Comparison of ENCODE assay signal across 20 cellular contexts in genomic region chr7:4820405-4820967, GRCh38. TPM values are rescaled to one million over a fixed set of nuclear protein-coding genes. Genes with fewer than 3 reads are reported as not detected.
A peak's percentile ranks its signal among the peaks of the same experiment; 100 is the strongest.
DNase-seq lines count a peak whose midpoint lies in the region; TF ChIP-seq lines count a peak whose summit lies in the region.
"Had no signal": no experiment of that assay in that cellular context is flagged by ENCODE, and none has a peak within 500 bp of the region (broad histone marks: within the 10 kb centered on the region; RNA-seq: fewer than 3 reads in every experiment).

No MANE protein-coding gene starts in this region.

- peak overlapping the region in 1 of 10 experiments; percentile 20; a peak in 2 of 20 replicates for H3K4me3 ChIP-seq in BLaER1 treated with 17β-estradiol and CSF1 and Interleukin-3, amounts not matched to agents 10 nM and 100 nM
- H3K4me3 ChIP-seq in coronary artery (peak overlapping the region; percentile 48), right atrium auricular region (no peak overlapping the region), skeletal muscle tissue (ENCODE audit: low read length in 3 of 3) (no peak overlapping the region), breast epithelium (no peak overlapping the region)
- H3K4me3 ChIP-seq: A549 had no signal

- TF ChIP-seq CTCF in coronary artery (IDR thresholded peaks at IDR 0.05): no peak
- no peak for TF ChIP-seq CTCF in right atrium auricular region (IDR thresholded peaks at IDR 0.05)
- no peak for TF ChIP-seq CTCF in breast epithelium (IDR thresholded peaks at IDR 0.05)

- H3K27ac ChIP-seq in BLaER1 treated with 17β-estradiol and CSF1 and Interleukin-3, amounts not matched to agents 10 nM and 100 nM: peak overlapping the region in 3 of 11 experiments; percentile 17 to 53 (median 48); a peak in 6 of 22 replicates
- H3K27ac ChIP-seq in coronary artery (peak overlapping the region in 1 of 2 donors; percentile 49), right atrium auricular region (peak overlapping the region; percentile 29 to 56), skeletal muscle tissue (ENCODE audit: low read depth, low read length) (peak overlapping the region; percentile 40), breast epithelium (peak overlapping the region in 1 of 2 donors; percentile 66)
- H3K27ac ChIP-seq: A549 had no signal

- H3K36me3 ChIP-seq in BLaER1 treated with 17β-estradiol and CSF1 and Interleukin-3, amounts not matched to agents 10 nM and 100 nM: no peaks in the 10 kb centered on the region
- H3K36me3 ChIP-seq in right atrium auricular region (no peaks in the 10 kb centered on the region), skeletal muscle tissue (ENCODE audit: control insufficient read depth in 3 of 3, insufficient read depth in 3 of 3, low read length in 3 of 3) (no peaks in the 10 kb centered on the region), breast epithelium (no peaks in the 10 kb centered on the region)

- DNase-seq in coronary artery (ENCODE audit: low spot score) (no peak), right atrium auricular region (ENCODE audit: low spot score) (no peak), breast epithelium (ENCODE audit: low spot score in 2 of 2) (no peak), NK-92 (lab: John Stamatoyannopoulos, UW; ENCODE audit: unreplicated experiment) (no peak), GM19240 (ENCODE audit: insufficient read length, low spot score) (no peak)
- DNase-seq: Calu3; CD4-positive, CD25-positive, alpha-beta regulatory T cell; DMS79; GDM1; GOT3; HFFc6; KBM-7; NCI-H1048; NCI-H1694; NCI-H345; PC-3 had no signal

- peak overlapping the region; percentile 70 to 98 (median 92) for H3K4me2 ChIP-seq in BLaER1 treated with 17β-estradiol and CSF1 and Interleukin-3, amounts not matched to agents 10 nM and 100 nM
- H3K4me2 ChIP-seq: A549 had no signal

- no peaks in the 10 kb centered on the region for H3K9me3 ChIP-seq in BLaER1 treated with 17β-estradiol and CSF1 and Interleukin-3, amounts not matched to agents 10 nM and 100 nM (replicated peaks in 1 of 11)
- H3K9me3 ChIP-seq in right atrium auricular region: no peaks in the 10 kb centered on the region
- H3K9me3 ChIP-seq in skeletal muscle tissue (ENCODE audit: control insufficient read depth in 3 of 3, low read length in 3 of 3): no peaks in the 10 kb centered on the region
- H3K9me3 ChIP-seq in breast epithelium: no peaks in the 10 kb centered on the region
- H3K9me3 ChIP-seq: A549 had no signal

- H3K9ac ChIP-seq in BLaER1 treated with 17β-estradiol and CSF1 and Interleukin-3, amounts not matched to agents 10 nM and 100 nM: peak overlapping the region in 5 of 11 experiments; percentile 40 to 68 (median 43); a peak in 7 of 22 replicates
- H3K9ac ChIP-seq in skeletal muscle tissue (ENCODE audit: low read depth in 1 of 3, low read length in 3 of 3): no peak overlapping the region

- intact Hi-C loops in breast epithelium (cut with DNase I; ENCODE audit: low total_unique reads): no loop called here

- H3K4me1 ChIP-seq in BLaER1 treated with 17β-estradiol and CSF1 and Interleukin-3, amounts not matched to agents 10 nM and 100 nM: peaks cover 36 to 94% (median 85%) of the 10 kb centered on the region in 10 experiments
- H3K4me1 ChIP-seq in right atrium auricular region (peaks cover 0 to 22% of the 10 kb centered on the region in 2 donors), skeletal muscle tissue (ENCODE audit: control insufficient read depth in 3 of 3, insufficient read depth in 3 of 3, low read length in 3 of 3) (peaks cover 9 to 10% (median 10%) of the 10 kb centered on the region in 3 donors), breast epithelium (no peaks in the 10 kb centered on the region)
- H3K4me1 ChIP-seq: A549 had no signal

- peaks cover 0 to 35% (median 0%) of the 10 kb centered on the region in 11 experiments; a peak in 6 of 22 replicates for H3K27me3 ChIP-seq in BLaER1 treated with 17β-estradiol and CSF1 and Interleukin-3, amounts not matched to agents 10 nM and 100 nM
- H3K27me3 ChIP-seq in right atrium auricular region (no peaks in the 10 kb centered on the region), skeletal muscle tissue (ENCODE audit: control insufficient read depth in 3 of 3, insufficient read depth in 3 of 3, low read length in 3 of 3) (no peaks in the 10 kb centered on the region), breast epithelium (no peaks in the 10 kb centered on the region)

- TF ChIP-seq POLR2A in breast epithelium (IDR thresholded peaks at IDR 0.05): no peak

- H4K20me1 ChIP-seq in BLaER1 treated with 17β-estradiol and CSF1 and Interleukin-3, amounts not matched to agents 10 nM and 100 nM: peaks cover 0 to 7% (median 0%) of the 10 kb centered on the region in 11 experiments; a peak in 2 of 22 replicates

RNA-seq across cellular contexts. Expression of gene PAPOLB, which starts 41.3 kb away (rescaled TPM):
- total RNA-seq in right atrium auricular region (under 1 TPM; 0.11 to 0.28 TPM), skeletal muscle tissue (under 0.01 TPM), breast epithelium (under 1 TPM; 0.15 to 0.48 (median 0.33) TPM)
- total RNA-seq: CD4-positive, CD25-positive, alpha-beta regulatory T cell; HFFc6; M059J had no signal

RNA-seq across cellular contexts. Expression of gene AP5Z1, which starts 45.1 kb away (rescaled TPM):
- total RNA-seq in right atrium auricular region (1 to 10 TPM; 7.5 to 9.2 TPM), skeletal muscle tissue (13.6 TPM), breast epithelium (10 to 100 TPM; 20.0 to 25.9 (median 23.3) TPM)
